In the genomic region with DNA sequence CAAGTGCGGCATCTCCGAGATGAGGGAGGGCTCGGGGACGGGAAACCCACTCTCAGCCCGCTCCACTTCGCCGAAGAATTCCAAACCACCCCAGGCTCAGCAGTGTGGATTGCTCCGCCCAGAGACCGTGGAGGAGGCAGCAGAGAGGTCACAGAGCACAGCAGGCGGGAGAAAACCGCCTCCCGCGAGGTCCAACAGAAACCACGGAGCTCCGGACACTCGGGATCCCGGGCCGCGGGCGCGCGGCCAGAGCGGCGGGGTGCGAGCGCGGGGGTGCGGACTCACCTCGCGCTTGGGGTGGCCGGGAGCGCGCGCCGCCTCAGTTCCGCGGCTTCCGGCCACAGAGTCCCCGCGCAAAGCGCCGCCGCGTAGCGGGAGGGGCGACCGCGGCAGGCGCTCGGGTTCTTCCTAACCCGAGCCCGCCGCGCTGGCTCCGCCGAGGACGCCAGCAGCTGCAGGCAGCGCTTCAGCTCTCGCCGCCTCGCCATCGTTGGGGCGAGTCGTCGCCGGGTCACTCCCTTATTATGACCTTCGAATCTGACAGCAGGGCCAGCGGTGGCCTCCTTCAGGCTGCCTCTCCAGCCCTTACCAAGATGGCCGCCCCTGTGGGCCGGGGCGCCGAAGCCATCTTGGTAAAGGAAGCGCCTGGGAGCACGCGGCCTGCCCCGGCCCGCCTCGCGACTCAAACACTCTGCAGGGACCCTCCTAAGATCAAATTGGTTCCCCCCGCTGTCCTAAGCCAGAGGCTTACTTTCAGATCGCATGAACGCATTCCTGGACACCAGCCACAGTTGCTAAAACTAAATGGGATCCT, we compare ENCODE assay signal across 1 cellular context.
TF ChIP-seq lines count a peak whose summit lies in the region.

A gene (minus strand): TSS at position 106 of the 814 bp plus-strand sequence. CDS start 20,323 bp downstream, outside the sequence.

TF ChIP-seq in K562, 482 proteins besides CTCF, POLR2A, EP300 and RAD21 (continued from another document):
- TF ChIP-seq YBX1 (IDR thresholded peaks at IDR 0.05), result no peak
- TF ChIP-seq, protein P1, sequence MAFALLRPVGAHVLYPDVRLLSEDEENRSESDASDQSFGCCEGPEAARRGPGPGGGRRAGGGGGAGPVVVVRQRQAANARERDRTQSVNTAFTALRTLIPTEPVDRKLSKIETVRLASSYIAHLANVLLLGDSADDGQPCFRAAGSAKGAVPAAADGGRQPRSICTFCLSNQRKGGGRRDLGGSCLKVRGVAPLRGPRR (CRISPR knock-in tag; IDR thresholded peaks at IDR 0.05), result peak; percentile 82; the same call in 1 of the 2 replicates
- peak; percentile 94 for TF ChIP-seq CCNT2 (IDR thresholded peaks at IDR 0.05; ENCODE audit: borderline replicate concordance, extremely low read depth, insufficient read length, low read depth, low read length)
- no peak for TF ChIP-seq JUNB (CRISPR knock-in tag; conservative IDR thresholded peaks at IDR 0.05)
- TF ChIP-seq NR4A1 (CRISPR knock-in tag; IDR thresholded peaks at IDR 0.05), result peak; percentile 94
- peak; percentile 96 for TF ChIP-seq NR4A1 (tag; IDR thresholded peaks at IDR 0.05)
- TF ChIP-seq ZNF311 (CRISPR knock-in tag; IDR thresholded peaks at IDR 0.05), result peak; percentile 85
- TF ChIP-seq, protein P2, sequence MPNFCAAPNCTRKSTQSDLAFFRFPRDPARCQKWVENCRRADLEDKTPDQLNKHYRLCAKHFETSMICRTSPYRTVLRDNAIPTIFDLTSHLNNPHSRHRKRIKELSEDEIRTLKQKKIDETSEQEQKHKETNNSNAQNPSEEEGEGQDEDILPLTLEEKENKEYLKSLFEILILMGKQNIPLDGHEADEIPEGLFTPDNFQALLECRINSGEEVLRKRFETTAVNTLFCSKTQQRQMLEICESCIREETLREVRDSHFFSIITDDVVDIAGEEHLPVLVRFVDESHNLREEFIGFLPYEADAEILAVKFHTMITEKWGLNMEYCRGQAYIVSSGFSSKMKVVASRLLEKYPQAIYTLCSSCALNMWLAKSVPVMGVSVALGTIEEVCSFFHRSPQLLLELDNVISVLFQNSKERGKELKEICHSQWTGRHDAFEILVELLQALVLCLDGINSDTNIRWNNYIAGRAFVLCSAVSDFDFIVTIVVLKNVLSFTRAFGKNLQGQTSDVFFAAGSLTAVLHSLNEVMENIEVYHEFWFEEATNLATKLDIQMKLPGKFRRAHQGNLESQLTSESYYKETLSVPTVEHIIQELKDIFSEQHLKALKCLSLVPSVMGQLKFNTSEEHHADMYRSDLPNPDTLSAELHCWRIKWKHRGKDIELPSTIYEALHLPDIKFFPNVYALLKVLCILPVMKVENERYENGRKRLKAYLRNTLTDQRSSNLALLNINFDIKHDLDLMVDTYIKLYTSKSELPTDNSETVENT (CRISPR knock-in tag; IDR thresholded peaks at IDR 0.05), result peak; percentile 50; the same call in 1 of the 2 replicates
- peak; percentile 75 for TF ChIP-seq ZNF239 (CRISPR knock-in tag; IDR thresholded peaks at IDR 0.05)
- TF ChIP-seq, protein P3, sequence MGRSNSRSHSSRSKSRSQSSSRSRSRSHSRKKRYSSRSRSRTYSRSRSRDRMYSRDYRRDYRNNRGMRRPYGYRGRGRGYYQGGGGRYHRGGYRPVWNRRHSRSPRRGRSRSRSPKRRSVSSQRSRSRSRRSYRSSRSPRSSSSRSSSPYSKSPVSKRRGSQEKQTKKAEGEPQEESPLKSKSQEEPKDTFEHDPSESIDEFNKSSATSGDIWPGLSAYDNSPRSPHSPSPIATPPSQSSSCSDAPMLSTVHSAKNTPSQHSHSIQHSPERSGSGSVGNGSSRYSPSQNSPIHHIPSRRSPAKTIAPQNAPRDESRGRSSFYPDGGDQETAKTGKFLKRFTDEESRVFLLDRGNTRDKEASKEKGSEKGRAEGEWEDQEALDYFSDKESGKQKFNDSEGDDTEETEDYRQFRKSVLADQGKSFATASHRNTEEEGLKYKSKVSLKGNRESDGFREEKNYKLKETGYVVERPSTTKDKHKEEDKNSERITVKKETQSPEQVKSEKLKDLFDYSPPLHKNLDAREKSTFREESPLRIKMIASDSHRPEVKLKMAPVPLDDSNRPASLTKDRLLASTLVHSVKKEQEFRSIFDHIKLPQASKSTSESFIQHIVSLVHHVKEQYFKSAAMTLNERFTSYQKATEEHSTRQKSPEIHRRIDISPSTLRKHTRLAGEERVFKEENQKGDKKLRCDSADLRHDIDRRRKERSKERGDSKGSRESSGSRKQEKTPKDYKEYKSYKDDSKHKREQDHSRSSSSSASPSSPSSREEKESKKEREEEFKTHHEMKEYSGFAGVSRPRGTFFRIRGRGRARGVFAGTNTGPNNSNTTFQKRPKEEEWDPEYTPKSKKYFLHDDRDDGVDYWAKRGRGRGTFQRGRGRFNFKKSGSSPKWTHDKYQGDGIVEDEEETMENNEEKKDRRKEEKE (IDR thresholded peaks at IDR 0.05; ENCODE audit: borderline replicate concordance in 1 of 2, control insufficient read depth in 1 of 2, low read depth in 2 of 2, low read length in 1 of 2), result peak in 1 of 2 experiments; percentile 48; a peak in 1 of 4 replicates
- TF ChIP-seq ZNF41 (CRISPR knock-in tag; conservative IDR thresholded peaks at IDR 0.05), result peak; percentile 81
- TF ChIP-seq MAFF (IDR thresholded peaks at IDR 0.05; ENCODE audit: low read length), result no peak
- TF ChIP-seq, protein P4, sequence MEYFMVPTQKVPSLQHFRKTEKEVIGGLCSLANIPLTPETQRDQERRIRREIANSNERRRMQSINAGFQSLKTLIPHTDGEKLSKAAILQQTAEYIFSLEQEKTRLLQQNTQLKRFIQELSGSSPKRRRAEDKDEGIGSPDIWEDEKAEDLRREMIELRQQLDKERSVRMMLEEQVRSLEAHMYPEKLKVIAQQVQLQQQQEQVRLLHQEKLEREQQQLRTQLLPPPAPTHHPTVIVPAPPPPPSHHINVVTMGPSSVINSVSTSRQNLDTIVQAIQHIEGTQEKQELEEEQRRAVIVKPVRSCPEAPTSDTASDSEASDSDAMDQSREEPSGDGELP (CRISPR knock-in tag; IDR thresholded peaks at IDR 0.05; ENCODE audit: borderline replicate concordance), result peak; percentile 69; the same call in 1 of the 2 replicates
- TF ChIP-seq HNRNPLL (IDR thresholded peaks at IDR 0.05; ENCODE audit: low read depth, low read length, poor library complexity, severe bottlenecking), result peak; percentile 82
- TF ChIP-seq KLF13 (tag; IDR thresholded peaks at IDR 0.05; ENCODE audit: borderline replicate concordance, low read depth), result peak; percentile 68
- no peak for TF ChIP-seq ZNF57 (CRISPR knock-in tag; IDR thresholded peaks at IDR 0.05)
- no peak for TF ChIP-seq RFX1 (IDR thresholded peaks at IDR 0.05)
- TF ChIP-seq MED1 (CRISPR knock-in tag; IDR thresholded peaks at IDR 0.05; ENCODE audit: borderline replicate concordance), result no peak
- TF ChIP-seq, protein P5, sequence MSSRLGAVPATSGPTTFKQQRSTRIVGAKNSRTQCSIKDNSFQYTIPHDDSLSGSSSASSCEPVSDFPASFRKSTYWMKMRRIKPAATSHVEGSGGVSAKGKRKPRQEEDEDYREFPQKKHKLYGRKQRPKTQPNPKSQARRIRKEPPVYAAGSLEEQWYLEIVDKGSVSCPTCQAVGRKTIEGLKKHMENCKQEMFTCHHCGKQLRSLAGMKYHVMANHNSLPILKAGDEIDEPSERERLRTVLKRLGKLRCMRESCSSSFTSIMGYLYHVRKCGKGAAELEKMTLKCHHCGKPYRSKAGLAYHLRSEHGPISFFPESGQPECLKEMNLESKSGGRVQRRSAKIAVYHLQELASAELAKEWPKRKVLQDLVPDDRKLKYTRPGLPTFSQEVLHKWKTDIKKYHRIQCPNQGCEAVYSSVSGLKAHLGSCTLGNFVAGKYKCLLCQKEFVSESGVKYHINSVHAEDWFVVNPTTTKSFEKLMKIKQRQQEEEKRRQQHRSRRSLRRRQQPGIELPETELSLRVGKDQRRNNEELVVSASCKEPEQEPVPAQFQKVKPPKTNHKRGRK (tag; IDR thresholded peaks at IDR 0.05), result no peak
- peak; percentile 74 for TF ChIP-seq ETS2 (tag; IDR thresholded peaks at IDR 0.05; ENCODE audit: borderline replicate concordance, poor library complexity, severe bottlenecking)
- peak; percentile 78 for TF ChIP-seq U2AF1 (optimal IDR thresholded peaks at IDR 0.05; ENCODE audit: low read depth, low read length)
